ENCODE assay signal across 10 cellular contexts in genomic region chr10:14583252-14583651, GRCh38.
A peak's percentile ranks its signal among the peaks of the same experiment; 100 is the strongest.
DNase-seq lines count a peak whose midpoint lies in the region; ATAC-seq, FAIRE-seq and TF ChIP-seq lines count a peak whose summit lies in the region.
"Had no signal": no experiment of that assay in that cellular context is flagged by ENCODE, and none has a peak within 500 bp of the region (broad histone marks: within the 10 kb centered on the region; RNA-seq: fewer than 3 reads in every experiment).

No MANE protein-coding gene starts in this region.

- H3K9me3 ChIP-seq in H1 (ENCODE audit: insufficient read depth in 2 of 2, low read depth in 1 of 2, low read length in 1 of 2), result no peaks in the 10 kb centered on the region
- H3K9me3 ChIP-seq: thyroid gland had no signal

- H4K91ac ChIP-seq in H1 (replicated peaks; ENCODE audit: insufficient read length, low read length), result peak overlapping the region; percentile 38

- no peak overlapping the region for H2AK5ac ChIP-seq in H1 (ENCODE audit: low read depth, low read length)

- H3K36me3 Mint-ChIP-seq in activated CD4-positive, alpha-beta memory T cell treated with anti-CD3 and anti-CD28 coated beads, Interleukin-2, amount 10 ng/mL, durations not matched to agents 7 days and 5 days (ENCODE audit: low read depth), result peaks cover 65% of the 10 kb centered on the region
- peaks cover 15% of the 10 kb centered on the region for H3K36me3 Mint-ChIP-seq in stimulated activated memory B cell treated with anti-CD40 and anti-IgM and Interleukin-4, amounts not matched to agents 10 μg/mL and 1 μg/mL and 100 μg/mL, for 72 hours

- no peaks in the 10 kb centered on the region for H3K36me3 ChIP-seq in H1 (ENCODE audit: control insufficient read depth in 2 of 4, insufficient read depth in 4 of 4, low read length in 3 of 4)
- H3K36me3 ChIP-seq: thyroid gland had no signal

- H3K27me3 ChIP-seq in H1 (replicated peaks in 1 of 4; ENCODE audit: control insufficient read depth in 3 of 4, extremely low read depth in 1 of 4, insufficient read depth in 3 of 4, low read length in 3 of 4), result no peaks in the 10 kb centered on the region
- H3K27me3 ChIP-seq: thyroid gland had no signal

- no peak overlapping the region for H3K9ac ChIP-seq in H1 (replicated peaks in 1 of 4; ENCODE audit: extremely low read depth in 1 of 4, low read depth in 3 of 4, low read length in 3 of 4)

- no peaks in the 10 kb centered on the region for H3K9me3 Mint-ChIP-seq in activated CD4-positive, alpha-beta memory T cell treated with anti-CD3 and anti-CD28 coated beads, Interleukin-2, amount 10 ng/mL, durations not matched to agents 7 days and 5 days
- H3K9me3 Mint-ChIP-seq in stimulated activated memory B cell treated with anti-CD40 and anti-IgM and Interleukin-4, amounts not matched to agents 10 μg/mL and 1 μg/mL and 100 μg/mL, for 72 hours, result no peaks in the 10 kb centered on the region

- peaks cover 0 to 20% of the 10 kb centered on the region in 2 experiments; a peak in 2 of 4 replicates for H3K79me2 ChIP-seq in H1 (ENCODE audit: control insufficient read depth in 1 of 2, insufficient read depth in 2 of 2, low read length in 2 of 2)

- no peak overlapping the region for H2AFZ ChIP-seq in H1 (ENCODE audit: low read length)

- CTCF ChIA-PET in activated CD4-positive, alpha-beta memory T cell treated with anti-CD3 and anti-CD28 coated beads, Interleukin-2, amount 10 ng/mL, durations not matched to agents 7 days and 5 days (lab: Charles Lee), result interaction anchor here (0.7 to 1.5 kb wide), 7 partner anchors 9 to 254 kb away, joined by 3 to 8 read pairs (median 4); partner anchors contain the start of genes CDNF, HSPA14 and MSANTD7
- CTCF ChIA-PET in H1 (lab: Charles Lee; ENCODE audit: partially characterized antibody), result no interaction called here

- no peak overlapping the region for H3K56ac ChIP-seq in H1 (replicated peaks; ENCODE audit: insufficient read length, low read depth, low read length)

- TF ChIP-seq POLR2A in H1 (IDR thresholded peaks at IDR 0.05; ENCODE audit: control extremely low read depth in 1 of 2, low read depth in 2 of 2, low read length in 2 of 2) (no peak), erythroblast (IDR thresholded peaks at IDR 0.05; ENCODE audit: low read length) (no peak)

- H2BK15ac ChIP-seq in H1 (ENCODE audit: low read length), result 0 out of 2 replicates have a peak overlapping the region, but pooled peaks have one; percentile 22

- peaks cover 90% of the 10 kb centered on the region for H3K4me1 Mint-ChIP-seq in activated CD4-positive, alpha-beta memory T cell treated with anti-CD3 and anti-CD28 coated beads, Interleukin-2, amount 10 ng/mL, durations not matched to agents 7 days and 5 days
- H3K4me1 Mint-ChIP-seq in stimulated activated memory B cell treated with anti-CD40 and anti-IgM and Interleukin-4, amounts not matched to agents 10 μg/mL and 1 μg/mL and 100 μg/mL, for 72 hours, result peaks cover 91% of the 10 kb centered on the region

- TF ChIP-seq CTCF in H1 (IDR thresholded peaks at IDR 0.05; ENCODE audit: control extremely low read depth in 1 of 3, insufficient read depth in 1 of 3, low read depth in 1 of 3, low read length in 3 of 3), result no peak

- peaks cover 7% of the 10 kb centered on the region for H3K79me1 ChIP-seq in H1 (ENCODE audit: low read depth, low read length)

- no peak overlapping the region for H3K4me2 ChIP-seq in H1 (ENCODE audit: insufficient read depth in 1 of 2, low read depth in 2 of 2, low read length in 2 of 2)

- no peak for TF ChIP-seq RAD21 in H1 (IDR thresholded peaks at IDR 0.05 in 1 of 2, conservative IDR thresholded peaks at IDR 0.05 in 1 of 2; ENCODE audit: low read depth in 2 of 2, low read length in 2 of 2)

- H2BK5ac ChIP-seq in H1 (ENCODE audit: low read depth, low read length), result 0 out of 2 replicates have a peak overlapping the region, but pooled peaks have one; percentile 29

- no peak for TF ChIP-seq EP300 in H1 (IDR thresholded peaks at IDR 0.05; ENCODE audit: borderline replicate concordance in 1 of 2, low read depth in 2 of 2, low read length in 2 of 2)

- peak overlapping the region; percentile 96 for H3K27ac Mint-ChIP-seq in activated CD4-positive, alpha-beta memory T cell treated with anti-CD3 and anti-CD28 coated beads, Interleukin-2, amount 10 ng/mL, durations not matched to agents 7 days and 5 days
- H3K27ac Mint-ChIP-seq in stimulated activated memory B cell treated with anti-CD40 and anti-IgM and Interleukin-4, amounts not matched to agents 10 μg/mL and 1 μg/mL and 100 μg/mL, for 72 hours, result peak overlapping the region; percentile 86

- no peak overlapping the region for H3K4ac ChIP-seq in H1 (replicated peaks; ENCODE audit: insufficient read length, low read depth, low read length)

- H3K27me3 Mint-ChIP-seq in activated CD4-positive, alpha-beta memory T cell treated with anti-CD3 and anti-CD28 coated beads, Interleukin-2, amount 10 ng/mL, durations not matched to agents 7 days and 5 days, result no peaks in the 10 kb centered on the region
- H3K27me3 Mint-ChIP-seq in stimulated activated memory B cell treated with anti-CD40 and anti-IgM and Interleukin-4, amounts not matched to agents 10 μg/mL and 1 μg/mL and 100 μg/mL, for 72 hours, result no peaks in the 10 kb centered on the region

- POLR2A ChIA-PET in activated CD4-positive, alpha-beta memory T cell treated with anti-CD3 and anti-CD28 coated beads, Interleukin-2, amount 10 ng/mL, durations not matched to agents 7 days and 5 days (lab: Charles Lee), result interaction anchor here (0.8 to 10.1 kb wide), 20 partner anchors 8 to 376 kb away, joined by 3 to 149 read pairs (median 6); partner anchors contain the start of genes CDNF, DCLRE1C, HSPA14 and MEIG1
- POLR2A ChIA-PET in H1 (lab: Charles Lee; ENCODE audit: partially characterized antibody), result interaction anchor here (1.1 kb wide), 1 partner anchor 17 kb away, joined by 4 read pairs; no protein-coding TSS in a partner anchor

- H3K23ac ChIP-seq in H1 (ENCODE audit: insufficient read length), result no peak overlapping the region

- no peak overlapping the region for H3K18ac ChIP-seq in H1 (ENCODE audit: extremely low read depth, low read length)

- peaks cover 2 to 13% (median 10%) of the 10 kb centered on the region in 4 experiments; a peak in 6 of 7 replicates for H3K4me1 ChIP-seq in H1 (replicated peaks in 1 of 4; ENCODE audit: control insufficient read depth in 3 of 4, insufficient read depth in 4 of 4, low read length in 3 of 4)
- H3K4me1 ChIP-seq: thyroid gland had no signal

- no peak overlapping the region for H3K27ac ChIP-seq in H1 (ENCODE audit: low read depth, low read length)
- H3K27ac ChIP-seq: thyroid gland had no signal

- H2BK120ac ChIP-seq in H1 (replicated peaks; ENCODE audit: low read depth, low read length), result no peak overlapping the region

- H4K20me1 ChIP-seq in H1 (replicated peaks in 1 of 2; ENCODE audit: control insufficient read depth in 1 of 2, insufficient read depth in 2 of 2, low read length in 2 of 2), result no peaks in the 10 kb centered on the region

- no peak overlapping the region for H3K14ac ChIP-seq in H1 (ENCODE audit: insufficient read length)

- H4K5ac ChIP-seq in H1 (ENCODE audit: insufficient read length, low read depth, low read length), result no peak overlapping the region

- peak overlapping the region; percentile 62 for H3K4me3 Mint-ChIP-seq in activated CD4-positive, alpha-beta memory T cell treated with anti-CD3 and anti-CD28 coated beads, Interleukin-2, amount 10 ng/mL, durations not matched to agents 7 days and 5 days
- H3K4me3 Mint-ChIP-seq in stimulated activated memory B cell treated with anti-CD40 and anti-IgM and Interleukin-4, amounts not matched to agents 10 μg/mL and 1 μg/mL and 100 μg/mL, for 72 hours, result peak overlapping the region; percentile 65

- FAIRE-seq in H1 (lab: Jason Lieb, UNC), result no peak

- peak overlapping the region; percentile 11; the same call in 1 of the 2 replicates for H4K8ac ChIP-seq in H1 (ENCODE audit: extremely low read depth, insufficient read depth, low read length)

- peak; percentile 87 for DNase-seq in activated CD4-positive, alpha-beta memory T cell treated with anti-CD3 and anti-CD28 coated beads, Interleukin-2, amount 10 ng/mL, durations not matched to agents 7 days and 5 days
- DNase-seq in H1 (ENCODE audit: low read depth in 1 of 2, low spot score in 2 of 2) (no peak), Ammon's horn (ENCODE audit: low spot score) (no peak), erythroblast (lab: John Stamatoyannopoulos, UW) (no peak)
- DNase-seq: SHP77 treated with DMSO at 0.1 percent for 48 hours had no signal

- H2BK12ac ChIP-seq in H1 (ENCODE audit: low read depth, low read length), result no peak overlapping the region

- no peak overlapping the region for H2BK20ac ChIP-seq in H1 (ENCODE audit: low read length)

- WGBS in H1 (ENCODE audit: extremely low coverage in 1 of 2, insufficient coverage in 1 of 2, insufficient read length in 1 of 2, insufficient replicate concordance in 2 of 2, low coverage in 1 of 2, low lambda C conversion rate in 2 of 2, missing lambda C conversion rate in 1 of 2), 2 experiments, result 95% methylated on average over 11 of the region's 11 CpGs; no CpG with 5 or more reads in 1 of the 2 experiments

- ATAC-seq in HG02870 (IDR thresholded peaks at IDR 0.05; ENCODE audit: unreplicated experiment) (peak; percentile 54), GM21786 (IDR thresholded peaks at IDR 0.05; ENCODE audit: unreplicated experiment) (no peak), GM21390 (IDR thresholded peaks at IDR 0.05; ENCODE audit: unreplicated experiment) (no peak)
- ATAC-seq in stimulated activated memory B cell treated with anti-CD40 and anti-IgM and Interleukin-4, amounts not matched to agents 10 μg/mL and 1 μg/mL and 100 μg/mL, for 72 hours, result peak; percentile 92

- H3K4me3 ChIP-seq in H1 (ENCODE audit: extremely low read depth in 1 of 4, insufficient read depth in 2 of 4, low read depth in 3 of 4, low read length in 4 of 4), result no peak overlapping the region; a peak in 1 of 8 replicates
- H3K4me3 ChIP-seq: thyroid gland had no signal

- no peaks in the 10 kb centered on the region; the same call in 1 of the 2 replicates for H3K23me2 ChIP-seq in H1 (ENCODE audit: low read depth, low read length)

TF ChIP-seq in H1, 55 proteins besides CTCF, POLR2A, EP300 and RAD21 (continues in another document):
- no peak for TF ChIP-seq POU5F1 (IDR thresholded peaks at IDR 0.05; ENCODE audit: low read depth, low read length)
- no peak for TF ChIP-seq CHD2 (IDR thresholded peaks at IDR 0.05; ENCODE audit: low read length)
- no peak for TF ChIP-seq CHD1 (IDR thresholded peaks at IDR 0.05; ENCODE audit: low read depth, low read length)
- no peak for TF ChIP-seq YY1 (IDR thresholded peaks at IDR 0.05; ENCODE audit: low read depth, low read length)
- no peak for TF ChIP-seq EGR1 (IDR thresholded peaks at IDR 0.05; ENCODE audit: borderline replicate concordance, low read depth, low read length)
- TF ChIP-seq MAFK (IDR thresholded peaks at IDR 0.05; ENCODE audit: low read depth, low read length), result no peak
- no peak for TF ChIP-seq TEAD4 (IDR thresholded peaks at IDR 0.05; ENCODE audit: low read depth, low read length)
- no peak for TF ChIP-seq GABPA (IDR thresholded peaks at IDR 0.05; ENCODE audit: borderline replicate concordance, insufficient read depth, low read length)
- TF ChIP-seq SUZ12 (IDR thresholded peaks at IDR 0.05; ENCODE audit: low read length), result no peak
- no peak for TF ChIP-seq TAF7 (optimal IDR thresholded peaks at IDR 0.05; ENCODE audit: borderline replicate concordance, low read depth, low read length)

Comparison
In these comparisons a context has a peak if more than half of its experiments do, and no peak if none do; other contexts are left out.
1. ATAC-seq: peak in HG02870 (single experiment) and stimulated activated memory B cell treated with anti-CD40 and anti-IgM and Interleukin-4, amounts not matched to agents 10 μg/mL and 1 μg/mL and 100 μg/mL, for 72 hours (single experiment); none in GM21786 (single experiment) and GM21390 (single experiment).